Comparison of ENCODE assay signal across 8 cellular contexts in the genomic region with DNA sequence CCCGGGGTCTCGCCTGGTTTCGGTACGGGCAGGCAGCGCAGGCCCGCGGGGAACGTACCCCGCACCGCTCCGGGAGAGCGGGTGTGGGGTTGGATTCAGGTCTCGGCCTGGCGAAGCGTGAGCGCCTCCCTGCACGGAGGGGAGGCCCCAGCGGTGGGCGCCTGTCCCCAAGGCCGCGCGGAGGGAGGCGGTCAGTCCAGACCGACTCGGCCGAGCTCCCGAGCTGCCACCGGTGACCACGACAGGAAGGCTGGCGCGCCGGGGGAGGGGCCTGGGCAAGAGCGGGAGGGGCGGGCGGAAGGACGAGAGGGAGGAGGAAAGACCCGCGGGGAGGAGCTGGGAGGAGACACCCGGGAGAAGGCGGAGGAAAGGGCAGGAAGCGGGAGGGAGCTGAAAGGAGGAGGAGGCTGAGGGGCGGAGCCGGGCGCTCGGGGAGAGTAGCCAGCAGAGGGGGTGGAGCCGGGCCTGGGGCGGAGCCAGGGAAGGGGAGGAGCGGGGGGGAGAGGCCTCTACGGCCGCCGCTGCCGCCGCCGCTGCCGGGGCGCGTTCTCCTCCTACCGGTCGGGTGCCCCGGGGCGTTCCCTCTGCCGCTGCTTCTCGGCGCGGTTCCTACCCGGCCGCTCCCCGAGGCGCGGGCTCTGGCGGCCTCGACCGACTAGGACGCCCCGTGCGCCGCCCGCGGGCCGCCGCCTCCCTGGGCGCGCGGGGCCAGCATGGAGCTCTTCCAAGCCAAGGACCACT. TPM values are rescaled to one million over a fixed set of nuclear protein-coding genes. Genes with fewer than 3 reads are reported as not detected.
DNase-seq lines count a peak whose midpoint lies in the region; TF ChIP-seq lines count a peak whose summit lies in the region.

Gene INPP5F (plus strand): TSS at position 501 of the 741 bp plus-strand sequence. CDS start 213 bp downstream, at position 714.

- peaks cover under 1% of the 10 kb centered on the region for H3K9me3 Mint-ChIP-seq in nephron
- peaks cover 6% of the 10 kb centered on the region for H3K9me3 Mint-ChIP-seq in stimulated activated naive CD8-positive, alpha-beta T cell treated with anti-CD3 and anti-CD28 coated beads, Interleukin-15, Interleukin-2, amounts not matched to agents 100 ng/mL and 50 ng/mL, for 24 hours

- H3K36me3 Mint-ChIP-seq in nephron (ENCODE audit: low read depth), result no peaks in the 10 kb centered on the region
- peaks cover 16% of the 10 kb centered on the region for H3K36me3 Mint-ChIP-seq in stimulated activated naive CD8-positive, alpha-beta T cell treated with anti-CD3 and anti-CD28 coated beads, Interleukin-15, Interleukin-2, amounts not matched to agents 100 ng/mL and 50 ng/mL, for 24 hours (ENCODE audit: low read depth)

- CTCF ChIA-PET in RWPE1 (lab: Yijun Ruan, JAX), result interaction anchor here (0.5 to 1.9 kb wide), 8 partner anchors 17 to 134 kb away, joined by 3 to 6 read pairs (median 4); no protein-coding TSS in a partner anchor

- TF ChIP-seq CTCF in LNCaP clone FGC (IDR thresholded peaks at IDR 0.05; ENCODE audit: control insufficient read depth, extremely low read depth, insufficient read depth) (no peak), RWPE1 (conservative IDR thresholded peaks at IDR 0.05; ENCODE audit: low read depth) (0 out of 2 replicates have a peak, but pooled peaks have one; percentile 13), fibroblast of pulmonary artery (IDR thresholded peaks at IDR 0.05; ENCODE audit: low read length, missing control alignments) (no peak), nephron (IDR thresholded peaks at IDR 0.05; ENCODE audit: unreplicated experiment in 3 of 3) (peak in 2 of 3 experiments; percentile 10 to 11)

- peak within 1 kb of the TSS; percentile 72 to 98 (median 95) for H3K27ac Mint-ChIP-seq in nephron
- H3K27ac Mint-ChIP-seq in stimulated activated naive CD8-positive, alpha-beta T cell treated with anti-CD3 and anti-CD28 coated beads, Interleukin-15, Interleukin-2, amounts not matched to agents 100 ng/mL and 50 ng/mL, for 24 hours, result peak within 1 kb of the TSS; percentile 91

- peak within 1 kb of the TSS; percentile 85 for H3K27ac ChIP-seq in RWPE1

- peaks cover under 1% of the 10 kb centered on the region for H3K27me3 Mint-ChIP-seq in nephron (ENCODE audit: low read depth)
- no peaks in the 10 kb centered on the region for H3K27me3 Mint-ChIP-seq in stimulated activated naive CD8-positive, alpha-beta T cell treated with anti-CD3 and anti-CD28 coated beads, Interleukin-15, Interleukin-2, amounts not matched to agents 100 ng/mL and 50 ng/mL, for 24 hours

- H3K4me1 Mint-ChIP-seq in nephron, result peaks cover 39% of the 10 kb centered on the region
- H3K4me1 Mint-ChIP-seq in stimulated activated naive CD8-positive, alpha-beta T cell treated with anti-CD3 and anti-CD28 coated beads, Interleukin-15, Interleukin-2, amounts not matched to agents 100 ng/mL and 50 ng/mL, for 24 hours (ENCODE audit: low read depth), result peaks cover 53% of the 10 kb centered on the region

- H3K4me3 ChIP-seq in LNCaP clone FGC (ENCODE audit: low read depth, low read length) (peak within 1 kb of the TSS; percentile 65), fibroblast of pulmonary artery (replicated peaks; ENCODE audit: low read depth, low read length) (peak within 1 kb of the TSS; percentile 63)

- peak within 1 kb of the TSS; percentile 89 to 97 (median 95) for H3K4me3 Mint-ChIP-seq in nephron
- peak within 1 kb of the TSS; percentile 91 for H3K4me3 Mint-ChIP-seq in stimulated activated naive CD8-positive, alpha-beta T cell treated with anti-CD3 and anti-CD28 coated beads, Interleukin-15, Interleukin-2, amounts not matched to agents 100 ng/mL and 50 ng/mL, for 24 hours

- POLR2A ChIA-PET in RWPE1 (lab: Yijun Ruan, JAX; ENCODE audit: low non-redundant PET), result interaction anchor here (0.5 to 1.3 kb wide), 10 partner anchors 9 to 166 kb away, joined by 3 to 5 read pairs (median 3); partner anchors contain the start of gene MCMBP

- DNase-seq in EH (ENCODE audit: low read depth) (peak; percentile 99), H4 (ENCODE audit: low spot score) (peak; percentile 94), LNCaP clone FGC (ENCODE audit: low read depth) (peak; percentile 91), RWPE1 (ENCODE audit: low spot score) (peak; percentile 100), fibroblast of pulmonary artery (ENCODE audit: low read depth) (peak; percentile 98)
- peak; percentile 99 for DNase-seq in activated T-helper 9 cell treated with anti-CD3 and anti-CD28 coated beads, Interleukin-2, amount 50 U/mL, for 16 hours (ENCODE audit: low read depth)

RNA-seq across cellular contexts. Expression of gene INPP5F, which starts in this region (rescaled TPM):
- total RNA-seq in H4 (2014; rRNA removed; shearing (Covaris generic)), result 8.9 and 9.5 TPM in 2 replicates

Comparison
In these comparisons a context has a peak if more than half of its experiments do, and no peak if none do; other contexts are left out.
1. Peak in every context shown above with its lines: DNase-seq, H3K4me3 ChIP-seq and H3K27ac ChIP-seq.
2. CTCF ChIP-seq: peak in RWPE1 (single experiment) and nephron (2 of 3); none in LNCaP clone FGC (single experiment) and fibroblast of pulmonary artery (single experiment).